ENCODE assay signal across 18 cellular contexts in the genomic region with DNA sequence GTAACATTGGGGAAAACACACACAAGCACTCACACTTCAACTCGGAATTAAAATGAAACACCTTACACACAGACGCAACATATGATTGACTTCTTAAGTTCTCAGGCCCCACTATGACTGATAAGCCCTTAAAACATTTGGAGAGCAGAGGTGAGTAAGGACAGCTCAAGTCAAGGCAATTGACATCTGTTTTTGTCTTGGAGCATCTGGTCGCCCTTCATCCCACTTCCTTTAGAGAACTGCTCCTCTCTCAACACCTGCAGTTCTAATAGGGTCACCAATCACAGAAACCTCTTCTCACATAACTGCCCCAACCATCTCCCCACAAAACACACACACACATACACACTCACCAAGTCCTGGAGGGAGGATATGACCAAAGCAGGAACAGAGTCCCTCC. TPM values are rescaled to one million over a fixed set of nuclear protein-coding genes. Genes with fewer than 3 reads are reported as not detected.
"Had no signal": no experiment of that assay in that cellular context is flagged by ENCODE, and none has a peak within 500 bp of the region (broad histone marks: within the 10 kb centered on the region; RNA-seq: fewer than 3 reads in every experiment).

No MANE protein-coding gene starts in this region.

- H3K27me3 ChIP-seq: neutrophil, testis, tibial nerve, upper lobe of right lung, vagina had no signal

- H3K4me3 ChIP-seq: mucosa of descending colon, psoas muscle, testis, tibial nerve, upper lobe of right lung, vagina had no signal

- H3K4me1 ChIP-seq: psoas muscle, testis, upper lobe of right lung, vagina had no signal

- H3K36me3 ChIP-seq: neutrophil, tibial nerve, upper lobe of right lung, vagina had no signal

- H3K27ac ChIP-seq: neutrophil, psoas muscle, testis, tibial nerve, upper lobe of right lung, vagina had no signal

- H3K9me3 ChIP-seq: mucosa of descending colon, neutrophil, psoas muscle, testis, tibial nerve, upper lobe of right lung, vagina had no signal

- DNase-seq: effector CD8-positive, alpha-beta T cell; foreskin melanocyte; head of caudate nucleus; hippocampal formation; mammary epithelial cell; naive thymus-derived CD8-positive, alpha-beta T cell; psoas muscle; retina; stimulated activated CD4-positive, alpha-beta T cell treated with anti-CD3 and anti-CD28 coated beads, Interleukin-2, amount 100 ng/mL, for 24 hours; stimulated activated CD4-positive, alpha-beta T cell treated with anti-CD3 and anti-CD28 coated beads, Interleukin-4, amount 100 ng/mL, for 4 hours; stimulated activated naive B cell treated with anti-CD40 and anti-IgM and Interleukin-4, amounts not matched to agents 10 μg/mL and 1 μg/mL and 100 μg/mL, for 72 hours; stimulated activated naive CD8-positive, alpha-beta T cell treated with anti-CD3 and anti-CD28 coated beads, Interleukin-15, amount 100 ng/mL, for 72 hours; testis; upper lobe of right lung had no signal

RNA-seq across cellular contexts. Expression of a gene that starts 43.4 kb away (rescaled TPM):
- total RNA-seq: naive thymus-derived CD8-positive, alpha-beta T cell had no signal
